ENCODE assay signal across 4 cellular contexts in the genomic region with DNA sequence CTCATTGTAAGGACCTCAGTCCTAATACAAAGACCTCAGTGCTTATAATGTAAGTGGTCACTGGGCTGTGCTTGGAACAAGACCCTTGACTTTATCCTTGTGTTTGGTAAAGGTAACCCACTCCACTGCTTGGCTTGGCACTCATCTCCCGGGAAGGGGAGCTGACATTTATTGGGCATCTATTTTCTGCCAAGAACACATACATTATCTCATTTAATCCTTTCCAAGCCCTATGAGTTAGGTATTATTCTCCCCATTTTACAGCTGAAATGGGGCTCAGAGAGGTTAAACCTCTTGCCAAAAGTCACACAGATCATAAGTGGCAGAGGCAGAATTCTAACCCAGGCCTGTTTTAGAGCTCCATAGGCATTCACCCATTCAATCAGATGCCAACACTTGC.
TF ChIP-seq lines count a peak whose summit lies in the region.

No MANE protein-coding gene starts in this region.

TF ChIP-seq in HEK293, 187 proteins besides CTCF, POLR2A, EP300 and RAD21:
- TF ChIP-seq RBAK (tag by site-specific recombination; IDR thresholded peaks at IDR 0.05) (no peak), ZNF664 (tag by site-specific recombination; IDR thresholded peaks at IDR 0.05) (peak; percentile 91)

TF ChIP-seq in IMR-90, 13 proteins besides CTCF, POLR2A, EP300 and RAD21:
- TF ChIP-seq CHD1 (IDR thresholded peaks at IDR 0.05; ENCODE audit: low read depth, low read length) (no peak), BHLHE40 (IDR thresholded peaks at IDR 0.05; ENCODE audit: low read depth, low read length) (no peak), MAZ (IDR thresholded peaks at IDR 0.05; ENCODE audit: borderline replicate concordance, low read depth, low read length) (no peak), NFE2L2 (IDR thresholded peaks at IDR 0.05; ENCODE audit: low read depth, low read length) (no peak), MAFK (IDR thresholded peaks at IDR 0.05; ENCODE audit: low read depth, low read length) (no peak), ELK1 (IDR thresholded peaks at IDR 0.05; ENCODE audit: borderline replicate concordance, low read depth, low read length) (no peak), MXI1 (IDR thresholded peaks at IDR 0.05; ENCODE audit: borderline replicate concordance, low read depth, low read length) (no peak), RFX5 (IDR thresholded peaks at IDR 0.05; ENCODE audit: low read depth, low read length) (no peak), CEBPB (IDR thresholded peaks at IDR 0.05; ENCODE audit: low read depth, low read length) (no peak), USF2 (IDR thresholded peaks at IDR 0.05; ENCODE audit: low read depth, low read length) (no peak), RCOR1 (IDR thresholded peaks at IDR 0.05; ENCODE audit: insufficient replicate concordance, low read length) (no peak)

TF ChIP-seq in K562, 482 proteins besides CTCF, POLR2A, EP300 and RAD21:
- TF ChIP-seq MTF1 (CRISPR knock-in tag; IDR thresholded peaks at IDR 0.05; ENCODE audit: borderline replicate concordance): no peak
- peak; percentile 37 for TF ChIP-seq ZFP36 (IDR thresholded peaks at IDR 0.05; ENCODE audit: low read depth, low read length, partially characterized antibody)
TF ChIP-seq in K562: peak in this region for 1.

TF ChIP-seq in H1, 55 proteins besides CTCF, POLR2A, EP300 and RAD21:
- TF ChIP-seq JUN (IDR thresholded peaks at IDR 0.05; ENCODE audit: low read depth, low read length) (no peak), CHD2 (IDR thresholded peaks at IDR 0.05; ENCODE audit: low read length) (no peak), PHF8 (conservative IDR thresholded peaks at IDR 0.05; ENCODE audit: low read depth, low read length) (no peak), TAF1 (IDR thresholded peaks at IDR 0.05; ENCODE audit: low read depth, low read length) (no peak), E2F6 (IDR thresholded peaks at IDR 0.05) (no peak), BCL11A (IDR thresholded peaks at IDR 0.05; ENCODE audit: low read depth in 2 of 2, low read length in 2 of 2) (no peak), RBBP5 (IDR thresholded peaks at IDR 0.05; ENCODE audit: borderline replicate concordance, low read depth, low read length) (no peak)
